ENCODE assay signal across 8 cellular contexts in the genomic region with DNA sequence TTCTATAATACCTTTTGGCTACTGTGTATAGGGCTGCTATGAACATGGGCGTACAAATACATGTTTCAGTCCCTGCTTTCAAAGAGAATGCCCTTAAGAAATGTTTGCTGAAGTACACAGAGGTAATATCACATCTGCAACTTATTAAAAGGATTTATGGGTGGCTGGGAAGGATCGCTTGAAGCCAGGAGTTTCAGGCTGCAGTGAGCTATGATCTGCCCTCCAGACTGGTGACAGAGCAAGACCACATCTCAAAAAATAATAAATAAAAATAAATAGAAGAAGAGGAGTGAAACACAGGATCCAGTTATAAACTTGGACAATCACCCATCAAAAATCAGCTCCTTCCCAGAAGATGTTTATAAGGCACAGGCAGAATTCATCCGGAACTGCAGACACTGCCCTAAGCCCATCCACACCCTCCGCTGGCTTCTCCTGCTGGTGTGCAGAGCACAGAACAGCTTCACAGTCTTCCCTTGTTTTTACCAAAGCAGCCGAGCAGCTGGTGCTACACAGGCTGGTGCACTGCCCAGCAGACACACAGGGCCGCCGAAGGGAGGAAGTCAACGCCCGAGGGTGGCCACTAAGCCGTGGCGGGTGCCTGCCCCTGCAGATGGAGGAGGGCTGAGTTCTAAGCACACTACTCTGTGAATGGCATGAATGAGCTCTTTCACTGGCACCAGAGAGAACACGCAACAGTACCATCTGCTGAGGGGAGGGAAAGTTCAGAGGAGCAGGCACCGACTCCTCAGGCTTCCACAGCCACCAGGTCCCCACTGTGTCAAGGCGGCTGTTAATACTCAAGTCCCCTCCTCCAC. TPM values are rescaled to one million over a fixed set of nuclear protein-coding genes. Genes with fewer than 3 reads are reported as not detected.
DNase-seq lines count a peak whose midpoint lies in the region; ATAC-seq and TF ChIP-seq lines count a peak whose summit lies in the region.

No MANE protein-coding gene starts in this region.

- peaks cover 7% of the 10 kb centered on the region for H3K27me3 Mint-ChIP-seq in GM23338 (ENCODE audit: insufficient read depth, low read depth, poor library complexity)

- peak; percentile 19 for ATAC-seq in GM23338
- ATAC-seq in psoas muscle, result peak; percentile 4 to 35 (median 22)
- ATAC-seq in GM19324 (IDR thresholded peaks at IDR 0.05; ENCODE audit: low FRiP score, unreplicated experiment), result no peak

- no peaks in the 10 kb centered on the region for H3K9me2 ChIP-seq in GM23338 (ENCODE audit: insufficient read depth)

- DNase-seq in A673 (ENCODE audit: low spot score) (peak; percentile 44), GM23338 (ENCODE audit: low spot score) (no peak), SW480 (ENCODE audit: low spot score) (peak; percentile 79), fibroblast of the aortic adventitia (ENCODE audit: low read depth) (no peak), psoas muscle (no peak), iPS-NIHi11 (ENCODE audit: low spot score) (no peak), T-helper 1 cell (no peak)

- no peaks in the 10 kb centered on the region for H3F3A ChIP-seq in GM23338 (replicated peaks; ENCODE audit: low read depth)

- H3K27me3 ChIP-seq in A673 (replicated peaks; ENCODE audit: insufficient read depth, low read depth, low read length, poor library complexity), result no peaks in the 10 kb centered on the region
- no peaks in the 10 kb centered on the region for H3K27me3 ChIP-seq in GM23338 (ENCODE audit: insufficient read depth)
- no peaks in the 10 kb centered on the region for H3K27me3 ChIP-seq in psoas muscle (ENCODE audit: insufficient read depth in 3 of 3, low read length in 2 of 3)

- H3K4me1 ChIP-seq in A673 (ENCODE audit: insufficient read depth, low read length, poor library complexity, severe bottlenecking) (peaks cover 76% of the 10 kb centered on the region), GM23338 (ENCODE audit: insufficient read depth) (peaks cover 86% of the 10 kb centered on the region), psoas muscle (peaks cover 100% of the 10 kb centered on the region)

- no peaks in the 10 kb centered on the region for H3K9me3 Mint-ChIP-seq in GM23338

- intact Hi-C loops in A673 (cut with micrococcal nuclease; ENCODE audit: unreplicated experiment) (no loop called here), psoas muscle (cut with DNase I) (no loop called here)

- H3K9me3 ChIP-seq in A673 (ENCODE audit: low read depth, low read length, poor library complexity, severe bottlenecking) (no peaks in the 10 kb centered on the region), psoas muscle (no peaks in the 10 kb centered on the region)

- H4K20me1 ChIP-seq in GM23338 (replicated peaks; ENCODE audit: insufficient read depth), result peaks cover 99% of the 10 kb centered on the region

- H3K36me3 ChIP-seq in A673 (ENCODE audit: insufficient read depth, low read length, poor library complexity, severe bottlenecking) (no peaks in the 10 kb centered on the region), GM23338 (ENCODE audit: insufficient read depth) (no peaks in the 10 kb centered on the region), psoas muscle (ENCODE audit: insufficient read depth in 1 of 2, low read depth in 1 of 2) (no peaks in the 10 kb centered on the region)

- no peaks in the 10 kb centered on the region for H3K36me3 Mint-ChIP-seq in GM23338 (ENCODE audit: low read depth)

- H3K27ac ChIP-seq in A673 (ENCODE audit: low read depth, low read length, poor library complexity, severe bottlenecking) (peak overlapping the region; percentile 74), GM23338 (ENCODE audit: low read depth) (peak overlapping the region; percentile 76; the same call in 1 of the 2 replicates), psoas muscle (peak overlapping the region; percentile 34)

- BruUV-seq in A673 (replicated peaks; lab: Mats Ljungman, UMichigan), result no TSS peak

- POLR2A ChIA-PET in A673 (lab: Charles Lee; ENCODE audit: low non-redundant PET), result interaction anchor here (0.6 kb wide), 1 partner anchor 74 kb away, joined by 4 read pairs; no protein-coding TSS in a partner anchor

- 23 to 41% (median 29%) methylated on average over 14 of the region's 14 CpGs for WGBS in psoas muscle, 3 donors

- H3K4me3 ChIP-seq in A673 (ENCODE audit: low read depth, low read length, poor library complexity, severe bottlenecking) (no peak overlapping the region), GM23338 (no peak overlapping the region), fibroblast of the aortic adventitia (ENCODE audit: low read depth, low read length) (no peak overlapping the region), psoas muscle (peak overlapping the region; percentile 16)

- H3K27ac Mint-ChIP-seq in GM23338, result peak overlapping the region; percentile 74; the same call in 1 of the 2 replicates

- no peak overlapping the region for H3K4me2 ChIP-seq in GM23338

- H3K4me3 Mint-ChIP-seq in GM23338, result no peak overlapping the region

- no peak overlapping the region for H2AFZ ChIP-seq in GM23338

- CTCF ChIA-PET in A673 (lab: Charles Lee), result interaction anchor here (0.6 to 1.3 kb wide), 2 partner anchors 22 to 36 kb away, joined by 3 to 6 read pairs; no protein-coding TSS in a partner anchor

- H3K4me1 Mint-ChIP-seq in GM23338, result peaks cover 88% of the 10 kb centered on the region

- H3K79me2 ChIP-seq in GM23338 (replicated peaks; ENCODE audit: insufficient read depth), result peaks cover 100% of the 10 kb centered on the region

- TF ChIP-seq CTCF in A673 (conservative IDR thresholded peaks at IDR 0.05; ENCODE audit: low read depth, low read length), result no peak
- no peak for TF ChIP-seq CTCF in GM23338 (conservative IDR thresholded peaks at IDR 0.05; ENCODE audit: low read depth in 2 of 2)
- TF ChIP-seq CTCF in fibroblast of the aortic adventitia (IDR thresholded peaks at IDR 0.05; ENCODE audit: insufficient read depth, low read length), result peak; percentile 14
- TF ChIP-seq CTCF in psoas muscle (IDR thresholded peaks at IDR 0.05), result no peak

TF ChIP-seq in GM23338, 12 proteins besides CTCF, POLR2A, EP300 and RAD21:
- TF ChIP-seq EZH2phosphoT487 (IDR thresholded peaks at IDR 0.05; ENCODE audit: unreplicated experiment) (no peak), STAT1 (IDR thresholded peaks at IDR 0.05; ENCODE audit: unreplicated experiment) (no peak), JUNB (IDR thresholded peaks at IDR 0.05; ENCODE audit: unreplicated experiment) (no peak), ZNF114 (CRISPR knock-in tag; IDR thresholded peaks at IDR 0.05) (no peak)
- TF ChIP-seq, protein P1, sequence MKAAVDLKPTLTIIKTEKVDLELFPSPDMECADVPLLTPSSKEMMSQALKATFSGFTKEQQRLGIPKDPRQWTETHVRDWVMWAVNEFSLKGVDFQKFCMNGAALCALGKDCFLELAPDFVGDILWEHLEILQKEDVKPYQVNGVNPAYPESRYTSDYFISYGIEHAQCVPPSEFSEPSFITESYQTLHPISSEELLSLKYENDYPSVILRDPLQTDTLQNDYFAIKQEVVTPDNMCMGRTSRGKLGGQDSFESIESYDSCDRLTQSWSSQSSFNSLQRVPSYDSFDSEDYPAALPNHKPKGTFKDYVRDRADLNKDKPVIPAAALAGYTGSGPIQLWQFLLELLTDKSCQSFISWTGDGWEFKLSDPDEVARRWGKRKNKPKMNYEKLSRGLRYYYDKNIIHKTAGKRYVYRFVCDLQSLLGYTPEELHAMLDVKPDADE (IDR thresholded peaks at IDR 0.05), result no peak

RNA-seq across cellular contexts. Expression of a gene that starts 44.0 kb away (rescaled TPM):
- total RNA-seq in A673 (2021), result 174 and 178 TPM in 2 replicates
- total RNA-seq in GM23338 (2014; rRNA removed; shearing (Covaris generic)), result 63.5 and 63.8 TPM in 2 replicates
- 115 and 127 TPM in 2 replicates for polyA plus RNA-seq in GM23338 (2016; fragmentation: Nextera tagmentation; extraction: Ambion mirVana)
- total RNA-seq in fibroblast of the aortic adventitia (ENCODE audit: low replicate concordance), result 15.5 and 25.3 TPM in 2 replicates
- total RNA-seq in psoas muscle, result 100 to 1,000 TPM in 2 of 4 donors, 10 to 100 TPM in 2; 65.3 to 120 (median 101) TPM
- polyA plus RNA-seq in psoas muscle, result 100 to 1,000 TPM in 1 of 3 donors, 10 to 100 TPM in 2; 42.6 to 107 (median 45.6) TPM

RNA-seq across cellular contexts. Expression of a gene that starts 56.1 kb away (rescaled TPM):
- total RNA-seq in A673 (2021), result 0.73 and 1.2 TPM in 2 replicates
- total RNA-seq in GM23338 (2014; rRNA removed; shearing (Covaris generic)), result 15.0 and 24.8 TPM in 2 replicates
- polyA plus RNA-seq in GM23338 (2016; fragmentation: Nextera tagmentation; extraction: Ambion mirVana), result 19.7 and 19.8 TPM in 2 replicates
- total RNA-seq in fibroblast of the aortic adventitia (ENCODE audit: low replicate concordance), result 0.09 TPM in 1 of 2 replicates, not detected in the other
- total RNA-seq in psoas muscle, result under 1 TPM in 2 of 4 donors, not detected in 2; 0.19 to 0.20 TPM
- under 1 TPM; 0.05 to 0.20 (median 0.08) TPM for polyA plus RNA-seq in psoas muscle

Comparison
In these comparisons a context has a peak if more than half of its experiments do, and no peak if none do; other contexts are left out.
1. DNase-seq: peak in A673 (single experiment) and SW480 (single experiment); none in GM23338 (single experiment), fibroblast of the aortic adventitia (single experiment), psoas muscle (0 of 2), iPS-NIHi11 (single experiment) and T-helper 1 cell (0 of 5).
2. Peak in every context shown above with its lines, with median percentiles within 50 percentile points of each other: H3K27ac ChIP-seq.